Comparison of ENCODE assay signal across 1 cellular context in genomic region chr11:101866619-101867491, GRCh38.
TF ChIP-seq lines count a peak whose summit lies in the region.

No MANE protein-coding gene starts in this region.

TF ChIP-seq in endothelial cell of umbilical vein, 7 proteins besides CTCF, POLR2A, EP300 and RAD21:
- no peak for TF ChIP-seq MYC (IDR thresholded peaks at IDR 0.05; ENCODE audit: low read depth, low read length)
- TF ChIP-seq POLR2AphosphoS5 (IDR thresholded peaks at IDR 0.05; ENCODE audit: insufficient read depth, low read depth, low read length): no peak
- TF ChIP-seq FOS (IDR thresholded peaks at IDR 0.05; ENCODE audit: borderline replicate concordance, insufficient read depth, low read length): no peak
- peak; percentile 73 for TF ChIP-seq GATA2 (IDR thresholded peaks at IDR 0.05; ENCODE audit: insufficient read depth, insufficient read length, low read depth, low read length)
- peak; percentile 2 for TF ChIP-seq JUN (IDR thresholded peaks at IDR 0.05; ENCODE audit: borderline replicate concordance, insufficient read depth, insufficient read length, low read depth)
- TF ChIP-seq EZH2 (IDR thresholded peaks at IDR 0.05; ENCODE audit: borderline replicate concordance, low read depth, low read length, severe bottlenecking): no peak
- TF ChIP-seq MAX (IDR thresholded peaks at IDR 0.05; ENCODE audit: insufficient read depth, insufficient read length): no peak
